In the genomic region with DNA sequence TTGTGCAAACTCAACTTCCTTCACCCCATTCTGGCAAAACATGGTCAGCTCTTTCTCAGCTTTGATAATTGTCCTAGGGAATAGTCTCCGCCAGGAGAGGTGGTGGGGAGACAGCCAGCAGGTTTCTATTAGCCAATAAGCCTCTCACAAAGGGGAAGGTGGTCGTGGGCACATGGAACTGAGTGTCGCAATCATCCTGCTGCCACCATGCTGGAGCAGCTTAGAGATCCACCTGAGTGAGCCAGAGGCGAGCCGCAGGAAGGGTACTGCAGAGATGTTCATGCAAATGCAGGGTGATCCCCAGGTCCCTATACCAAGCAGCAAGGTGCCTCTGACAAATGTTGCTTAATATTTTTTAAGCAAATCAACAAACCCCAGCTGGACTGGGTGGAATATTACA, we compare ENCODE assay signal across 25 cellular contexts.
DNase-seq lines count a peak whose midpoint lies in the region; ATAC-seq, FAIRE-seq and TF ChIP-seq lines count a peak whose summit lies in the region.
"Had no signal": no experiment of that assay in that cellular context is flagged by ENCODE, and none has a peak within 500 bp of the region (broad histone marks: within the 10 kb centered on the region; RNA-seq: fewer than 3 reads in every experiment).

No MANE protein-coding gene starts in this region.

- no peak for TF ChIP-seq EP300 in HepG2 (IDR thresholded peaks at IDR 0.05; ENCODE audit: low read depth in 2 of 2, low read length in 2 of 2)
- TF ChIP-seq EP300 in HepG2 (CRISPR knock-in tag; IDR thresholded peaks at IDR 0.05; ENCODE audit: borderline replicate concordance): no peak
- no peak for TF ChIP-seq EP300 in K562 (IDR thresholded peaks at IDR 0.05; ENCODE audit: low read length)

- H3K27me3 ChIP-seq in HepG2 (ENCODE audit: control insufficient read depth in 1 of 2, insufficient read depth in 2 of 2, low read length in 2 of 2) (peaks cover 0 to 13% of the 10 kb centered on the region in 2 experiments; a peak in 2 of 5 replicates), right lobe of liver (no peaks in the 10 kb centered on the region), K562 (ENCODE audit: control insufficient read depth in 2 of 2, insufficient read depth in 2 of 2, low read length in 2 of 2) (peaks cover 2 to 18% of the 10 kb centered on the region in 2 experiments; a peak in 2 of 5 replicates), right atrium auricular region (no peaks in the 10 kb centered on the region)
- H3K27me3 ChIP-seq: BLaER1 treated with 17β-estradiol and CSF1 and Interleukin-3, amounts not matched to agents 10 nM and 100 nM had no signal

- H3K27ac ChIP-seq in HepG2 (ENCODE audit: extremely low read length, insufficient read depth, low read length): no peak overlapping the region
- no peak overlapping the region for H3K27ac ChIP-seq in right lobe of liver
- no peak overlapping the region for H3K27ac ChIP-seq in K562 (ENCODE audit: extremely low read depth, low read depth, low read length)
- H3K27ac ChIP-seq in right atrium auricular region: no peak overlapping the region
- H3K27ac ChIP-seq: 22Rv1; A549; BLaER1 treated with 17β-estradiol and CSF1 and Interleukin-3, amounts not matched to agents 10 nM and 100 nM; C4-2B had no signal

- no peak for DNase-seq in HepG2 (ENCODE audit: low spot score)
- no peak for DNase-seq in right lobe of liver
- no peak for DNase-seq in K562 (ENCODE audit: extremely low read depth in 1 of 4, low spot score in 3 of 4)
- no peak for DNase-seq in nephron progenitor cell
- no peak for DNase-seq in right atrium auricular region (ENCODE audit: low spot score)
- DNase-seq: AML-193; Caco-2; CD4-positive, alpha-beta T cell; CD8-positive, alpha-beta T cell; DMS 273 treated with DMSO at 0.1 percent for 48 hours; DMS153; DMS53; DMS79; DND-41; EL; GDM1 had no signal

- WGBS in HepG2 (ENCODE audit: low lambda C conversion rate): 35% methylated on average over 5 of the region's 5 CpGs
- 81% methylated on average over 5 of the region's 5 CpGs for WGBS in right lobe of liver (ENCODE audit: insufficient coverage, low coverage, low lambda C conversion rate, missing lambda C conversion rate)
- WGBS in K562 (ENCODE audit: insufficient coverage, low coverage, missing lambda C conversion rate): 4% methylated on average over 5 of the region's 5 CpGs

- TF ChIP-seq CTCF in HepG2 (CRISPR knock-in tag; IDR thresholded peaks at IDR 0.05): no peak
- no peak for TF ChIP-seq CTCF in right lobe of liver (IDR thresholded peaks at IDR 0.05)
- no peak for TF ChIP-seq CTCF in K562 (IDR thresholded peaks at IDR 0.05 in 2 of 3, conservative IDR thresholded peaks at IDR 0.05 in 1 of 3; ENCODE audit: insufficient read depth in 2 of 3, low read depth in 1 of 3, low read length in 3 of 3)
- TF ChIP-seq CTCF in nephron (IDR thresholded peaks at IDR 0.05; ENCODE audit: unreplicated experiment in 3 of 3): no peak
- no peak for TF ChIP-seq CTCF in nephron progenitor cell (IDR thresholded peaks at IDR 0.05)
- TF ChIP-seq CTCF in right atrium auricular region (IDR thresholded peaks at IDR 0.05): no peak

- H3K4me1 Mint-ChIP-seq in nephron (peaks cover 27% of the 10 kb centered on the region), nephron progenitor cell (peaks cover 62% of the 10 kb centered on the region)
- H3K4me1 Mint-ChIP-seq: B cell had no signal

- H3K9me3 Mint-ChIP-seq in nephron (no peaks in the 10 kb centered on the region), nephron progenitor cell (peaks cover 7% of the 10 kb centered on the region)
- H3K9me3 Mint-ChIP-seq: CD4-positive, alpha-beta T cell; CD8-positive, alpha-beta T cell had no signal

- peaks cover 7% of the 10 kb centered on the region for H3K36me3 Mint-ChIP-seq in nephron (ENCODE audit: low read depth)
- H3K36me3 Mint-ChIP-seq in nephron progenitor cell (ENCODE audit: low read depth): peaks cover 15% of the 10 kb centered on the region
- H3K36me3 Mint-ChIP-seq: CD8-positive, alpha-beta T cell had no signal

- ATAC-seq in HepG2 (no peak), right lobe of liver (no peak), K562 (no peak)
- ATAC-seq: A549; CD8-positive, alpha-beta T cell; GM12878 had no signal

- H3K4me3 ChIP-seq in HepG2 (replicated peaks in 1 of 3; ENCODE audit: insufficient read depth in 1 of 3, low read depth in 2 of 3, low read length in 3 of 3) (no peak overlapping the region), right lobe of liver (no peak overlapping the region), K562 (no peak overlapping the region), right atrium auricular region (no peak overlapping the region)
- H3K4me3 ChIP-seq: A549; BLaER1 treated with 17β-estradiol and CSF1 and Interleukin-3, amounts not matched to agents 10 nM and 100 nM; GM12878 had no signal

- H3K9me1 ChIP-seq in K562 (ENCODE audit: control insufficient read depth, insufficient read depth, low read length): no peaks in the 10 kb centered on the region

- H3K9ac ChIP-seq in HepG2 (ENCODE audit: insufficient read depth, low read depth, low read length) (no peak overlapping the region), K562 (ENCODE audit: insufficient read depth in 1 of 2, low read depth in 2 of 2, low read length in 2 of 2) (no peak overlapping the region)
- H3K9ac ChIP-seq: BLaER1 treated with 17β-estradiol and CSF1 and Interleukin-3, amounts not matched to agents 10 nM and 100 nM had no signal

- in situ Hi-C loops in HepG2 (cut with HindIII; ENCODE audit: extremely low pct_ligation_motif_present, low pct_unique_long_range_greater_than_20kb) (no loop called here), K562 (cut with MboI) (no loop called here)

- H3K36me3 ChIP-seq in HepG2 (replicated peaks in 1 of 2; ENCODE audit: control insufficient read depth in 1 of 2, insufficient read depth in 2 of 2, low read length in 2 of 2): no peaks in the 10 kb centered on the region
- no peaks in the 10 kb centered on the region for H3K36me3 ChIP-seq in right lobe of liver
- no peaks in the 10 kb centered on the region for H3K36me3 ChIP-seq in K562 (ENCODE audit: control insufficient read depth, insufficient read depth, low read length)
- H3K36me3 ChIP-seq in right atrium auricular region: no peaks in the 10 kb centered on the region
- H3K36me3 ChIP-seq: BLaER1 treated with 17β-estradiol and CSF1 and Interleukin-3, amounts not matched to agents 10 nM and 100 nM had no signal

- FAIRE-seq in HepG2 (lab: Jason Lieb, UNC) (no peak), K562 (lab: Jason Lieb, UNC) (no peak)
- FAIRE-seq: A549, GM12878, GM12892, GM18507 had no signal

- no peaks in the 10 kb centered on the region for H3K9me3 ChIP-seq in HepG2 (ENCODE audit: low read length)
- no peaks in the 10 kb centered on the region for H3K9me3 ChIP-seq in right lobe of liver
- H3K9me3 ChIP-seq in K562 (replicated peaks; ENCODE audit: control insufficient read depth, insufficient read depth, low read depth, low read length): no peaks in the 10 kb centered on the region
- no peaks in the 10 kb centered on the region for H3K9me3 ChIP-seq in right atrium auricular region
- H3K9me3 ChIP-seq: A549; BLaER1 treated with 17β-estradiol and CSF1 and Interleukin-3, amounts not matched to agents 10 nM and 100 nM; Caco-2 had no signal

- intact Hi-C loops in HepG2 (cut with micrococcal nuclease; ENCODE audit: unreplicated experiment) (no loop called here), right lobe of liver (cut with DNase I) (no loop called here), K562 (cut with micrococcal nuclease) (no loop called here)

- peaks cover 20% of the 10 kb centered on the region for H3K4me1 ChIP-seq in HepG2 (ENCODE audit: insufficient read depth, low read length)
- peaks cover 0 to 9% (median 0%) of the 10 kb centered on the region in 4 donors for H3K4me1 ChIP-seq in right lobe of liver
- H3K4me1 ChIP-seq in K562 (replicated peaks in 1 of 2; ENCODE audit: control insufficient read depth in 2 of 2, insufficient read depth in 2 of 2, low read length in 2 of 2): no peaks in the 10 kb centered on the region
- H3K4me1 ChIP-seq in right atrium auricular region: peaks cover 0 to 3% of the 10 kb centered on the region in 2 donors
- H3K4me1 ChIP-seq: BLaER1 treated with 17β-estradiol and CSF1 and Interleukin-3, amounts not matched to agents 10 nM and 100 nM; Caco-2 had no signal

- no peak overlapping the region for H2AFZ ChIP-seq in HepG2 (ENCODE audit: low read length)
- no peak overlapping the region for H2AFZ ChIP-seq in K562 (ENCODE audit: low read depth, low read length)

- TF ChIP-seq POLR2A in HepG2 (IDR thresholded peaks at IDR 0.05; ENCODE audit: insufficient read depth in 1 of 2, low read depth in 2 of 2, low read length in 2 of 2) (no peak), right lobe of liver (IDR thresholded peaks at IDR 0.05) (no peak), K562 (conservative IDR thresholded peaks at IDR 0.05) (no peak)

- H3K27me3 Mint-ChIP-seq in nephron (ENCODE audit: low read depth) (peaks cover 12% of the 10 kb centered on the region), nephron progenitor cell (ENCODE audit: low read depth, poor library complexity) (no peaks in the 10 kb centered on the region)

- BruUV-seq in HepG2 (replicated peaks; lab: Mats Ljungman, UMichigan) (no TSS peak), K562 (replicated peaks; lab: Mats Ljungman, UMichigan) (no TSS peak)

- no peak for TF ChIP-seq RAD21 in HepG2 (CRISPR knock-in tag; IDR thresholded peaks at IDR 0.05)
- TF ChIP-seq RAD21 in K562 (CRISPR knock-in tag; conservative IDR thresholded peaks at IDR 0.05 in 1 of 2, IDR thresholded peaks at IDR 0.05 in 1 of 2): no peak

- CTCF ChIA-PET in HepG2 (lab: Yijun Ruan, JAX; ENCODE audit: low intra/inter-chr PET ratio, low total read pairs): no interaction called here
- CTCF ChIA-PET in K562 (lab: Yijun Ruan, JAX; ENCODE audit: low intra/inter-chr PET ratio): no interaction called here

- H4K20me1 ChIP-seq in HepG2 (ENCODE audit: insufficient read depth, low read length) (no peaks in the 10 kb centered on the region), K562 (replicated peaks; ENCODE audit: control insufficient read depth, insufficient read depth, low read length) (0 out of 2 replicates have a peak, but pooled peaks cover 5% of the 10 kb centered on the region)
- H4K20me1 ChIP-seq: BLaER1 treated with 17β-estradiol and CSF1 and Interleukin-3, amounts not matched to agents 10 nM and 100 nM had no signal

- no peak overlapping the region for H3K4me2 ChIP-seq in HepG2 (ENCODE audit: low read depth, low read length)
- H3K4me2 ChIP-seq in K562 (ENCODE audit: insufficient read depth, low read length): no peak overlapping the region
- H3K4me2 ChIP-seq: A549; BLaER1 treated with 17β-estradiol and CSF1 and Interleukin-3, amounts not matched to agents 10 nM and 100 nM had no signal

- H3K79me2 ChIP-seq in HepG2 (ENCODE audit: insufficient read depth, low read length): no peaks in the 10 kb centered on the region
- no peaks in the 10 kb centered on the region for H3K79me2 ChIP-seq in K562 (ENCODE audit: control insufficient read depth, insufficient read depth, low read length)

- H3K27ac Mint-ChIP-seq in nephron (peak overlapping the region; percentile 75 to 86 (median 86)), nephron progenitor cell (no peak overlapping the region)
- H3K27ac Mint-ChIP-seq: B cell; CD4-positive, alpha-beta T cell; CD8-positive, alpha-beta T cell had no signal

- POLR2A ChIA-PET in HepG2 (lab: Yijun Ruan, JAX) (no interaction called here), K562 (lab: Yijun Ruan, JAX) (no interaction called here)

- no peak overlapping the region for H3K4me3 Mint-ChIP-seq in nephron
- no peak overlapping the region for H3K4me3 Mint-ChIP-seq in nephron progenitor cell
- H3K4me3 Mint-ChIP-seq: B cell; CD4-positive, alpha-beta T cell; CD8-positive, alpha-beta T cell had no signal
